8 cellular contexts compared by ENCODE assay signal in the genomic region with DNA sequence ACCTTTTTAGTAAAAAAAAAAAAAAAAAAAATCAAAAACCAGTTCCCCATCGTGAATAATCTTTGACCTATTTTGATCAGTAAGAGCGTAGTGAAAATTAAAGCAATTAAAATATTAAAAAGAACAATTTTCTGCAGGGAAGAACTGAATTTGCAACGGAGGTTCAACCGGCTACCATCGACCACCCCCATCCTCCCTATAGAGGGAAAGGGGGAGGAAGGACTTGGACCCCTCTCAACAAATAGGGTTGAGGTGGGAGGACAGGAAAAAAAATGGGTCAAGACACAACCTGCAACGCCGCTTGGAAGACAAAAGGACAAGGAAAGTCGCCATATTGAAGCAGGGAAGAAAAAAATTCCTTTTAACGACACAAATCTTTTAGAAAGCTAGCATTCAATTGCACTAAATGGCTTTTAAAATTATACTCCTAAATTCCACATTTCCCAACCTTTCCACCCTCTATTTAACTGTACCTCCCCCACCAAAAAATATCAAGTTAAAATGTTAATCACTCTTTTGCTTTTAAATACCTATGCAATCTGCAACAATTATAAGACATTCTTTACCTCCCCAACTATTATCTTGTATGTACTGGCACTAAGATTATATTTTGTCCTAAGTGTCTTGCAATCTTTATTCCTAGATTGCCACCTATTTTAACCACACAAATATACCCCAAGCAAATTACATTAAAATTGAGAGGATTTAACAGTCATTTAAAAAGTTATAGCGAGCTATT. TPM values are rescaled to one million over a fixed set of nuclear protein-coding genes. Genes with fewer than 3 reads are reported as not detected.
A peak's percentile ranks its signal among the peaks of the same experiment; 100 is the strongest.
DNase-seq lines count a peak whose midpoint lies in the region; ATAC-seq and TF ChIP-seq lines count a peak whose summit lies in the region.

No MANE protein-coding gene starts in this region.

- H3K4me3 ChIP-seq in GM12865 (ENCODE audit: low read depth, low read length) (peak overlapping the region; percentile 86), coronary artery (peak overlapping the region; percentile 79), right lobe of liver (peak overlapping the region; percentile 88 to 91 (median 89))

- H3K36me3 ChIP-seq in right lobe of liver, result peaks cover 0 to 21% (median 13%) of the 10 kb centered on the region in 4 donors

- DNase-seq in GM12865 (ENCODE audit: low read depth) (peak; percentile 86), NCI-H128 (lab: John Stamatoyannopoulos, UW; ENCODE audit: unreplicated experiment) (peak; percentile 40), coronary artery (ENCODE audit: low spot score) (no peak), right lobe of liver (no peak)
- DNase-seq in T-helper 2 cell treated with Interferon-gamma antibody and Interleukin-4, amounts not matched to agents 5 μg/mL and 100 μg/mL, for 36 hours (ENCODE audit: low spot score), result no peak
- DNase-seq in stimulated activated naive CD8-positive, alpha-beta T cell treated with anti-CD3 and anti-CD28 coated beads, Interleukin-15, amount 100 ng/mL, for 72 hours, result peak; percentile 53 to 67

- 0% methylated on average over 10 of the region's 10 CpGs for WGBS in right lobe of liver (ENCODE audit: insufficient coverage, low coverage, low lambda C conversion rate, missing lambda C conversion rate)

- intact Hi-C loops in right lobe of liver (cut with DNase I), result no loop called here

- TF ChIP-seq CTCF in GM12865 (IDR thresholded peaks at IDR 0.05; ENCODE audit: insufficient read depth, low read depth, low read length, missing control alignments), result no peak
- TF ChIP-seq CTCF in coronary artery (IDR thresholded peaks at IDR 0.05), result no peak
- TF ChIP-seq CTCF in right lobe of liver (IDR thresholded peaks at IDR 0.05), result no peak

- H3K4me3 Mint-ChIP-seq in T-helper 2 cell treated with Interferon-gamma antibody and Interleukin-4, amounts not matched to agents 5 μg/mL and 100 μg/mL, for 36 hours, result peak overlapping the region; percentile 91
- H3K4me3 Mint-ChIP-seq in stimulated activated naive CD8-positive, alpha-beta T cell treated with anti-CD3 and anti-CD28 coated beads, Interleukin-15, amount 100 ng/mL, for 72 hours, result peak overlapping the region; percentile 91 to 93

- no peaks in the 10 kb centered on the region for H3K9me3 Mint-ChIP-seq in T-helper 2 cell treated with Interferon-gamma antibody and Interleukin-4, amounts not matched to agents 5 μg/mL and 100 μg/mL, for 36 hours
- H3K9me3 Mint-ChIP-seq in stimulated activated naive CD8-positive, alpha-beta T cell treated with anti-CD3 and anti-CD28 coated beads, Interleukin-15, amount 100 ng/mL, for 72 hours, result no peaks in the 10 kb centered on the region

- TF ChIP-seq POLR2A in right lobe of liver (IDR thresholded peaks at IDR 0.05), result no peak

- peak overlapping the region; percentile 97 for H3K27ac Mint-ChIP-seq in T-helper 2 cell treated with Interferon-gamma antibody and Interleukin-4, amounts not matched to agents 5 μg/mL and 100 μg/mL, for 36 hours
- peak overlapping the region; percentile 100 for H3K27ac Mint-ChIP-seq in stimulated activated naive CD8-positive, alpha-beta T cell treated with anti-CD3 and anti-CD28 coated beads, Interleukin-15, amount 100 ng/mL, for 72 hours

- no peaks in the 10 kb centered on the region for H3K9me3 ChIP-seq in right lobe of liver

- H3K4me1 Mint-ChIP-seq in T-helper 2 cell treated with Interferon-gamma antibody and Interleukin-4, amounts not matched to agents 5 μg/mL and 100 μg/mL, for 36 hours (ENCODE audit: low read depth), result peaks cover 42% of the 10 kb centered on the region
- H3K4me1 Mint-ChIP-seq in stimulated activated naive CD8-positive, alpha-beta T cell treated with anti-CD3 and anti-CD28 coated beads, Interleukin-15, amount 100 ng/mL, for 72 hours, result peaks cover 84% of the 10 kb centered on the region

- no peaks in the 10 kb centered on the region for H3K27me3 ChIP-seq in right lobe of liver

- H3K27ac ChIP-seq in coronary artery, result peak overlapping the region; percentile 92 to 96
- peak overlapping the region; percentile 88 to 96 (median 92) for H3K27ac ChIP-seq in right lobe of liver

- H3K4me1 ChIP-seq in right lobe of liver, result peaks cover 0 to 14% (median 6%) of the 10 kb centered on the region in 4 donors

- peak in 2 of 4 donors; percentile 4 for ATAC-seq in right lobe of liver
- ATAC-seq in stimulated activated naive CD8-positive, alpha-beta T cell treated with anti-CD3 and anti-CD28 coated beads, Interleukin-15, amount 100 ng/mL, for 72 hours, result no peak
- ATAC-seq in HG02870 (IDR thresholded peaks at IDR 0.05; ENCODE audit: unreplicated experiment), result no peak
- no peak for ATAC-seq in HG03175 (IDR thresholded peaks at IDR 0.05; ENCODE audit: unreplicated experiment)

- H3K36me3 Mint-ChIP-seq in T-helper 2 cell treated with Interferon-gamma antibody and Interleukin-4, amounts not matched to agents 5 μg/mL and 100 μg/mL, for 36 hours (ENCODE audit: low read depth), result peaks cover 63% of the 10 kb centered on the region

- H3K27me3 Mint-ChIP-seq in T-helper 2 cell treated with Interferon-gamma antibody and Interleukin-4, amounts not matched to agents 5 μg/mL and 100 μg/mL, for 36 hours (ENCODE audit: low read depth), result peaks cover 5% of the 10 kb centered on the region
- no peaks in the 10 kb centered on the region for H3K27me3 Mint-ChIP-seq in stimulated activated naive CD8-positive, alpha-beta T cell treated with anti-CD3 and anti-CD28 coated beads, Interleukin-15, amount 100 ng/mL, for 72 hours

RNA-seq across cellular contexts. Expression of gene PPP1R10, which starts 1.7 kb away (rescaled TPM):
- 10 to 100 TPM; 19.0 to 45.1 (median 32.4) TPM for total RNA-seq in right lobe of liver

RNA-seq across cellular contexts. Expression of gene MRPS18B, which starts 2.3 kb away (rescaled TPM):
- 10 to 100 TPM; 43.3 to 73.9 (median 56.2) TPM for total RNA-seq in right lobe of liver

RNA-seq across cellular contexts. Expression of gene ATAT1, which starts 11.3 kb away (rescaled TPM):
- 1 to 10 TPM; 2.4 to 6.6 (median 4.4) TPM for total RNA-seq in right lobe of liver

RNA-seq across cellular contexts. Expression of gene C6orf136, which starts 31.5 kb away (rescaled TPM):
- total RNA-seq in right lobe of liver, result 10 to 100 TPM in 4 of 6 experiments, 1 to 10 TPM in 2; 8.2 to 14.1 (median 11.0) TPM

RNA-seq across cellular contexts. Expression of gene ABCF1, which starts 44.1 kb away (rescaled TPM):
- 10 to 100 TPM; 23.3 to 35.2 (median 26.8) TPM for total RNA-seq in right lobe of liver

Comparison
In these comparisons a context has a peak if more than half of its experiments do, and no peak if none do; other contexts are left out.
1. DNase-seq: peak in GM12865 (single experiment), NCI-H128 (single experiment) and stimulated activated naive CD8-positive, alpha-beta T cell treated with anti-CD3 and anti-CD28 coated beads, Interleukin-15, amount 100 ng/mL, for 72 hours (2 of 2); none in T-helper 2 cell treated with Interferon-gamma antibody and Interleukin-4, amounts not matched to agents 5 μg/mL and 100 μg/mL, for 36 hours (single experiment), coronary artery (single experiment) and right lobe of liver (0 of 3).
2. Peak in every context shown above with its lines, with median percentiles within 50 percentile points of each other: H3K4me3 ChIP-seq.